19 cellular contexts compared by ENCODE assay signal in genomic region chr15:78932216-78932808, GRCh38. TPM values are rescaled to one million over a fixed set of nuclear protein-coding genes. Genes with fewer than 3 reads are reported as not detected.
A peak's percentile ranks its signal among the peaks of the same experiment; 100 is the strongest.
DNase-seq lines count a peak whose midpoint lies in the region; ATAC-seq, FAIRE-seq and TF ChIP-seq lines count a peak whose summit lies in the region.
"Had no signal": no experiment of that assay in that cellular context is flagged by ENCODE, and none has a peak within 500 bp of the region (broad histone marks: within the 10 kb centered on the region; RNA-seq: fewer than 3 reads in every experiment).

No MANE protein-coding gene starts in this region.

- peak overlapping the region; percentile 27 to 29 for H3K9ac ChIP-seq in kidney (ENCODE audit: low read length in 2 of 2)

- intact Hi-C loops in activated B cell treated with CpG ODN at 0.5 μM for 24 hours (cut with micrococcal nuclease) (loop anchor here (10.0 kb wide), 1 partner anchor 1042 kb away; the partner anchor contains the start of gene BCL2A1), kidney (cut with DNase I) (no loop called here), vagina (cut with DNase I) (no loop called here)

- no peak overlapping the region for H3K4me3 ChIP-seq in kidney (ENCODE audit: low read length in 2 of 2)
- H3K4me3 ChIP-seq in vagina = no peak overlapping the region
- H3K4me3 ChIP-seq: SJSA1 had no signal

- H3K36me3 Mint-ChIP-seq in activated naive CD4-positive, alpha-beta T cell treated with anti-CD3 and anti-CD28 coated beads, Interleukin-2, amount 10 ng/mL, durations not matched to agents 7 days and 5 days = peaks cover 35% of the 10 kb centered on the region
- H3K36me3 Mint-ChIP-seq in activated naive CD4-positive, alpha-beta T cell treated with anti-CD3 and anti-CD28 coated beads, Interleukin-2, amount 50 U/mL, for 72 hours = no peaks in the 10 kb centered on the region
- peaks cover 94% of the 10 kb centered on the region for H3K36me3 Mint-ChIP-seq in activated B cell treated with CpG ODN at 0.5 μM for 24 hours (ENCODE audit: low read depth)

- H3K9me3 ChIP-seq in kidney (ENCODE audit: control insufficient read depth in 1 of 2, low read length in 2 of 2) (no peaks in the 10 kb centered on the region), vagina (no peaks in the 10 kb centered on the region)
- H3K9me3 ChIP-seq: SJSA1 had no signal

- peak; percentile 18 for DNase-seq in activated naive CD4-positive, alpha-beta T cell treated with anti-CD3 and anti-CD28 coated beads, Interleukin-2, amount 10 ng/mL, durations not matched to agents 7 days and 5 days
- DNase-seq in activated naive CD4-positive, alpha-beta T cell treated with anti-CD3 and anti-CD28 coated beads, Interleukin-2, amount 50 U/mL, for 72 hours (ENCODE audit: low spot score in 2 of 2) = no peak
- no peak for DNase-seq in activated B cell treated with CpG ODN at 0.5 μM for 24 hours
- DNase-seq in kidney = peak; percentile 57
- DNase-seq in vagina (ENCODE audit: extremely low spot score in 2 of 2) = no peak
- DNase-seq in GM13977 (ENCODE audit: low spot score) = no peak
- no peak for DNase-seq in stimulated activated naive CD8-positive, alpha-beta T cell treated with anti-CD3 and anti-CD28 coated beads, Interleukin-15, Interleukin-2, amounts not matched to agents 100 U/mL and 50 U/mL, for 24 hours
- DNase-seq in occipital lobe (lab: John Stamatoyannopoulos, UW) = no peak
- DNase-seq: C1 segment of cervical spinal cord, Calu3, DMS79, Karpas-422, NCI-H1105 treated with DMSO at 0.1 percent for 48 hours, NCI-H187, NCI-H2171 treated with DMSO at 0.1 percent for 48 hours had no signal

- H3K27me3 Mint-ChIP-seq in activated naive CD4-positive, alpha-beta T cell treated with anti-CD3 and anti-CD28 coated beads, Interleukin-2, amount 10 ng/mL, durations not matched to agents 7 days and 5 days = peaks cover 6% of the 10 kb centered on the region
- no peaks in the 10 kb centered on the region for H3K27me3 Mint-ChIP-seq in activated B cell treated with CpG ODN at 0.5 μM for 24 hours

- peaks cover 26 to 42% of the 10 kb centered on the region in 2 donors for H3K4me1 ChIP-seq in kidney (ENCODE audit: control insufficient read depth in 1 of 2, insufficient read depth in 1 of 2, low read depth in 1 of 2, low read length in 2 of 2)
- peaks cover 57% of the 10 kb centered on the region for H3K4me1 ChIP-seq in vagina

- no peaks in the 10 kb centered on the region for H3K9me3 Mint-ChIP-seq in activated naive CD4-positive, alpha-beta T cell treated with anti-CD3 and anti-CD28 coated beads, Interleukin-2, amount 10 ng/mL, durations not matched to agents 7 days and 5 days
- no peaks in the 10 kb centered on the region for H3K9me3 Mint-ChIP-seq in activated naive CD4-positive, alpha-beta T cell treated with anti-CD3 and anti-CD28 coated beads, Interleukin-2, amount 50 U/mL, for 72 hours
- H3K9me3 Mint-ChIP-seq in activated B cell treated with CpG ODN at 0.5 μM for 24 hours = no peaks in the 10 kb centered on the region

- in situ Hi-C loops in GM13977 (cut with MboI; ENCODE audit: low pct_unique_long_range_greater_than_20kb, low sequenced_read_pairs, unreplicated experiment) = no loop called here

- CTCF ChIA-PET in activated naive CD4-positive, alpha-beta T cell treated with anti-CD3 and anti-CD28 coated beads, Interleukin-2, amount 10 ng/mL, durations not matched to agents 7 days and 5 days (lab: Charles Lee) = no interaction called here
- CTCF ChIA-PET in activated B cell treated with CpG ODN at 0.5 μM for 24 hours (lab: Charles Lee) = interaction anchor here (1.4 kb wide), 1 partner anchor 93 kb away, joined by 3 read pairs; no protein-coding TSS in a partner anchor

- TF ChIP-seq CTCF in activated B cell treated with CpG ODN at 0.5 μM for 24 hours (IDR thresholded peaks at IDR 0.05) (no peak), kidney (IDR thresholded peaks at IDR 0.05; ENCODE audit: borderline replicate concordance, extremely low read depth, insufficient read depth) (no peak), vagina (IDR thresholded peaks at IDR 0.05) (no peak), GM13977 (IDR thresholded peaks at IDR 0.05; ENCODE audit: extremely low read depth, insufficient read depth, missing control alignments) (no peak)

- peak overlapping the region; percentile 2 for H3K27ac Mint-ChIP-seq in activated naive CD4-positive, alpha-beta T cell treated with anti-CD3 and anti-CD28 coated beads, Interleukin-2, amount 10 ng/mL, durations not matched to agents 7 days and 5 days
- H3K27ac Mint-ChIP-seq in activated naive CD4-positive, alpha-beta T cell treated with anti-CD3 and anti-CD28 coated beads, Interleukin-2, amount 50 U/mL, for 72 hours = peak overlapping the region in 1 of 2 donors; percentile 76
- peak overlapping the region; percentile 63 for H3K27ac Mint-ChIP-seq in activated B cell treated with CpG ODN at 0.5 μM for 24 hours

- peaks cover 16 to 55% of the 10 kb centered on the region in 2 donors for H3K36me3 ChIP-seq in kidney (ENCODE audit: control insufficient read depth in 1 of 2, insufficient read depth in 2 of 2, low read length in 2 of 2)
- peaks cover 0 to 7% of the 10 kb centered on the region in 2 donors for H3K36me3 ChIP-seq in vagina
- H3K36me3 ChIP-seq: SJSA1 had no signal

- H3K4me3 Mint-ChIP-seq in activated naive CD4-positive, alpha-beta T cell treated with anti-CD3 and anti-CD28 coated beads, Interleukin-2, amount 10 ng/mL, durations not matched to agents 7 days and 5 days = no peak overlapping the region
- no peak overlapping the region for H3K4me3 Mint-ChIP-seq in activated B cell treated with CpG ODN at 0.5 μM for 24 hours

- no peaks in the 10 kb centered on the region for H3K27me3 ChIP-seq in vagina
- H3K27me3 ChIP-seq: SJSA1 had no signal

- no peak for ATAC-seq in activated naive CD4-positive, alpha-beta T cell treated with anti-CD3 and anti-CD28 coated beads, Interleukin-2, amount 50 U/mL, for 72 hours
- ATAC-seq in activated B cell treated with CpG ODN at 0.5 μM for 24 hours (ENCODE audit: low read depth) = no peak
- ATAC-seq in stimulated activated naive CD8-positive, alpha-beta T cell treated with anti-CD3 and anti-CD28 coated beads, Interleukin-15, Interleukin-2, amounts not matched to agents 100 U/mL and 50 U/mL, for 24 hours = no peak

- TF ChIP-seq POLR2A in vagina (IDR thresholded peaks at IDR 0.05) = no peak

- FAIRE-seq in kidney (lab: Jason Lieb, UNC) = no peak
- FAIRE-seq: G401.6, H1, HepG2 had no signal

- H3K27ac ChIP-seq in kidney (ENCODE audit: low read depth in 2 of 2, low read length in 2 of 2) = peak overlapping the region; percentile 93 to 94
- H3K27ac ChIP-seq in vagina = peak overlapping the region; percentile 57
- H3K27ac ChIP-seq: SJSA1 had no signal

- H3K4me1 Mint-ChIP-seq in activated naive CD4-positive, alpha-beta T cell treated with anti-CD3 and anti-CD28 coated beads, Interleukin-2, amount 10 ng/mL, durations not matched to agents 7 days and 5 days = peaks cover 31% of the 10 kb centered on the region
- peaks cover 21% of the 10 kb centered on the region for H3K4me1 Mint-ChIP-seq in activated B cell treated with CpG ODN at 0.5 μM for 24 hours

- POLR2A ChIA-PET in activated B cell treated with CpG ODN at 0.5 μM for 24 hours (lab: Charles Lee) = interaction anchor here (0.5 to 2.2 kb wide), 4 partner anchors 12 to 87 kb away, joined by 3 to 7 read pairs (median 4); partner anchors contain the start of gene CTSH

RNA-seq across cellular contexts. Expression of gene CTSH, which starts 12.5 kb away (rescaled TPM):
- 10 to 100 TPM in 1 of 2 donors, 1 to 10 TPM in 1; 8.4 to 11.1 TPM for total RNA-seq in activated naive CD4-positive, alpha-beta T cell treated with anti-CD3 and anti-CD28 coated beads, Interleukin-2, amount 50 U/mL, for 72 hours
- total RNA-seq in activated B cell treated with CpG ODN at 0.5 μM for 24 hours = 721 and 762 TPM in 2 replicates
- total RNA-seq in kidney = 201 TPM
- polyA plus RNA-seq in kidney (ENCODE audit: insufficient read depth, low read depth, low replicate concordance) = 1,628 TPM
- total RNA-seq in vagina = 110 TPM
- total RNA-seq in occipital lobe = 29.2 TPM

RNA-seq across cellular contexts. Expression of gene MORF4L1, which starts 59.6 kb away (rescaled TPM):
- 100 to 1,000 TPM; 239 to 287 TPM for total RNA-seq in activated naive CD4-positive, alpha-beta T cell treated with anti-CD3 and anti-CD28 coated beads, Interleukin-2, amount 50 U/mL, for 72 hours
- total RNA-seq in activated B cell treated with CpG ODN at 0.5 μM for 24 hours (271 and 287 TPM in 2 replicates), kidney (325 TPM), vagina (170 TPM), occipital lobe (697 TPM)
- 319 TPM for polyA plus RNA-seq in kidney (ENCODE audit: insufficient read depth, low read depth, low replicate concordance)

Comparison
In these comparisons a context has a peak if more than half of its experiments do, and no peak if none do; other contexts are left out.
1. DNase-seq: peak in activated naive CD4-positive, alpha-beta T cell treated with anti-CD3 and anti-CD28 coated beads, Interleukin-2, amount 10 ng/mL, durations not matched to agents 7 days and 5 days (single experiment) and kidney (single experiment); none in activated naive CD4-positive, alpha-beta T cell treated with anti-CD3 and anti-CD28 coated beads, Interleukin-2, amount 50 U/mL, for 72 hours (0 of 2), activated B cell treated with CpG ODN at 0.5 μM for 24 hours (single experiment), vagina (0 of 2), GM13977 (single experiment), stimulated activated naive CD8-positive, alpha-beta T cell treated with anti-CD3 and anti-CD28 coated beads, Interleukin-15, Interleukin-2, amounts not matched to agents 100 U/mL and 50 U/mL, for 24 hours (single experiment) and occipital lobe (single experiment).